Comparison of ENCODE assay signal across 27 cellular contexts in genomic region chr4:114236370-114236769, GRCh38.
DNase-seq lines count a peak whose midpoint lies in the region; ATAC-seq, FAIRE-seq and TF ChIP-seq lines count a peak whose summit lies in the region.
"Had no signal": no experiment of that assay in that cellular context is flagged by ENCODE, and none has a peak within 500 bp of the region (broad histone marks: within the 10 kb centered on the region; RNA-seq: fewer than 3 reads in every experiment).

No MANE protein-coding gene starts in this region.

- FAIRE-seq in HepG2 (lab: Jason Lieb, UNC) = no peak
- FAIRE-seq in K562 (lab: Jason Lieb, UNC) = no peak
- FAIRE-seq: GM12878, GM12892, GM19239 had no signal

- no peaks in the 10 kb centered on the region for H3K9me3 ChIP-seq in HepG2 (ENCODE audit: low read length)
- H3K9me3 ChIP-seq in right lobe of liver = no peaks in the 10 kb centered on the region
- H3K9me3 ChIP-seq in K562 (replicated peaks; ENCODE audit: control insufficient read depth, insufficient read depth, low read depth, low read length) = no peaks in the 10 kb centered on the region
- H3K9me3 ChIP-seq in esophagus squamous epithelium = no peaks in the 10 kb centered on the region
- H3K9me3 ChIP-seq: BE2C, BLaER1 had no signal

- ATAC-seq in HepG2 (no peak), right lobe of liver (no peak), K562 (no peak), GM18505 (IDR thresholded peaks at IDR 0.05; ENCODE audit: unreplicated experiment) (no peak)
- ATAC-seq: GM12878 had no signal

- TF ChIP-seq RAD21 in HepG2 (CRISPR knock-in tag; IDR thresholded peaks at IDR 0.05) (no peak), K562 (CRISPR knock-in tag; conservative IDR thresholded peaks at IDR 0.05 in 1 of 2, IDR thresholded peaks at IDR 0.05 in 1 of 2) (no peak)

- H3K9ac ChIP-seq in HepG2 (ENCODE audit: insufficient read depth, low read depth, low read length) (no peak overlapping the region), K562 (ENCODE audit: insufficient read depth in 1 of 2, low read depth in 2 of 2, low read length in 2 of 2) (no peak overlapping the region)
- H3K9ac ChIP-seq: BLaER1 had no signal

- TF ChIP-seq CTCF in HepG2 (CRISPR knock-in tag; IDR thresholded peaks at IDR 0.05) (no peak), right lobe of liver (IDR thresholded peaks at IDR 0.05) (no peak), K562 (IDR thresholded peaks at IDR 0.05 in 2 of 3, conservative IDR thresholded peaks at IDR 0.05 in 1 of 3; ENCODE audit: insufficient read depth in 2 of 3, low read depth in 1 of 3, low read length in 3 of 3) (no peak), mesothelial cell of epicardium (IDR thresholded peaks at IDR 0.05; ENCODE audit: unreplicated experiment) (no peak), esophagus squamous epithelium (IDR thresholded peaks at IDR 0.05) (no peak)

- no peaks in the 10 kb centered on the region for H3K4me1 ChIP-seq in HepG2 (ENCODE audit: insufficient read depth, low read length)
- H3K4me1 ChIP-seq in right lobe of liver = no peaks in the 10 kb centered on the region
- H3K4me1 ChIP-seq in K562 (replicated peaks in 1 of 2; ENCODE audit: control insufficient read depth in 2 of 2, insufficient read depth in 2 of 2, low read length in 2 of 2) = no peaks in the 10 kb centered on the region
- no peaks in the 10 kb centered on the region for H3K4me1 ChIP-seq in esophagus squamous epithelium
- H3K4me1 ChIP-seq: BE2C had no signal

- H3K27ac Mint-ChIP-seq in mesothelial cell of epicardium = peak overlapping the region; percentile 79
- H3K27ac Mint-ChIP-seq: CD4-positive, alpha-beta memory T cell; CD4-positive, CD25-positive, alpha-beta regulatory T cell; CD8-positive, alpha-beta memory T cell had no signal

- H2AFZ ChIP-seq in HepG2 (ENCODE audit: low read length) = no peak overlapping the region
- H2AFZ ChIP-seq in K562 (ENCODE audit: low read depth, low read length) = no peak overlapping the region

- no peaks in the 10 kb centered on the region for H3K36me3 ChIP-seq in HepG2 (replicated peaks in 1 of 2; ENCODE audit: control insufficient read depth in 1 of 2, insufficient read depth in 2 of 2, low read length in 2 of 2)
- no peaks in the 10 kb centered on the region for H3K36me3 ChIP-seq in right lobe of liver
- no peaks in the 10 kb centered on the region for H3K36me3 ChIP-seq in K562 (ENCODE audit: control insufficient read depth, insufficient read depth, low read length)
- no peaks in the 10 kb centered on the region for H3K36me3 ChIP-seq in esophagus squamous epithelium
- H3K36me3 ChIP-seq: BE2C, BLaER1 had no signal

- peaks cover 2% of the 10 kb centered on the region for H3K36me3 Mint-ChIP-seq in mesothelial cell of epicardium
- H3K36me3 Mint-ChIP-seq: CD14-positive monocyte; CD4-positive, alpha-beta memory T cell; CD4-positive, CD25-positive, alpha-beta regulatory T cell; CD8-positive, alpha-beta memory T cell had no signal

- WGBS in HepG2 (ENCODE audit: low lambda C conversion rate) = 0% methylated on average over 1 of the region's 1 CpG
- 50% methylated on average over 1 of the region's 1 CpG for WGBS in right lobe of liver (ENCODE audit: insufficient coverage, low coverage, low lambda C conversion rate, missing lambda C conversion rate)
- 0% methylated on average over 1 of the region's 1 CpG for WGBS in K562 (ENCODE audit: insufficient coverage, low coverage, missing lambda C conversion rate)
- 50 to 78% methylated on average over 1 of the region's 1 CpG for WGBS in esophagus squamous epithelium, 2 donors

- H4K20me1 ChIP-seq in HepG2 (ENCODE audit: insufficient read depth, low read length) (no peaks in the 10 kb centered on the region), K562 (replicated peaks; ENCODE audit: control insufficient read depth, insufficient read depth, low read length) (no peaks in the 10 kb centered on the region)
- H4K20me1 ChIP-seq: BLaER1 had no signal

- H3K27me3 Mint-ChIP-seq in mesothelial cell of epicardium (ENCODE audit: low read depth) = no peaks in the 10 kb centered on the region
- H3K27me3 Mint-ChIP-seq: CD4-positive, alpha-beta memory T cell; CD4-positive, CD25-positive, alpha-beta regulatory T cell had no signal

- H3K4me3 ChIP-seq in HepG2 (replicated peaks in 1 of 3; ENCODE audit: insufficient read depth in 1 of 3, low read depth in 2 of 3, low read length in 3 of 3) (no peak overlapping the region), right lobe of liver (no peak overlapping the region), K562 (no peak overlapping the region), esophagus squamous epithelium (no peak overlapping the region)
- H3K4me3 ChIP-seq: BLaER1, GM12878 had no signal

- TF ChIP-seq EP300 in HepG2 (IDR thresholded peaks at IDR 0.05; ENCODE audit: low read depth in 2 of 2, low read length in 2 of 2) (no peak), HepG2 (CRISPR knock-in tag; IDR thresholded peaks at IDR 0.05; ENCODE audit: borderline replicate concordance) (no peak), K562 (IDR thresholded peaks at IDR 0.05; ENCODE audit: low read length) (no peak)

- H3K4me3 Mint-ChIP-seq in mesothelial cell of epicardium = no peak overlapping the region
- H3K4me3 Mint-ChIP-seq: CD14-positive monocyte; CD4-positive, alpha-beta memory T cell; CD4-positive, CD25-positive, alpha-beta regulatory T cell; CD8-positive, alpha-beta memory T cell had no signal

- intact Hi-C loops in HepG2 (cut with micrococcal nuclease; ENCODE audit: unreplicated experiment) = no loop called here
- intact Hi-C loops in right lobe of liver (cut with DNase I) = no loop called here
- intact Hi-C loops in K562 (cut with micrococcal nuclease) = loop anchor here (10.0 kb wide), 1 partner anchor 138 kb away; no protein-coding TSS in a partner anchor
- intact Hi-C loops in esophagus squamous epithelium (cut with DNase I) = no loop called here

- BruUV-seq in HepG2 (replicated peaks; lab: Mats Ljungman, UMichigan) (no TSS peak), K562 (replicated peaks; lab: Mats Ljungman, UMichigan) (no TSS peak)

- peaks cover 18% of the 10 kb centered on the region for H3K4me1 Mint-ChIP-seq in mesothelial cell of epicardium
- H3K4me1 Mint-ChIP-seq: CD14-positive monocyte; CD4-positive, alpha-beta memory T cell; CD4-positive, CD25-positive, alpha-beta regulatory T cell; CD8-positive, alpha-beta memory T cell had no signal

- TF ChIP-seq POLR2A in HepG2 (IDR thresholded peaks at IDR 0.05; ENCODE audit: insufficient read depth in 1 of 2, low read depth in 2 of 2, low read length in 2 of 2) (no peak), right lobe of liver (IDR thresholded peaks at IDR 0.05) (no peak), K562 (conservative IDR thresholded peaks at IDR 0.05) (no peak), GM18505 (IDR thresholded peaks at IDR 0.05; ENCODE audit: borderline replicate concordance, extremely low read depth, insufficient read depth, insufficient read length) (no peak), esophagus squamous epithelium (IDR thresholded peaks at IDR 0.05) (no peak)

- H3K9me1 ChIP-seq in K562 (ENCODE audit: control insufficient read depth, insufficient read depth, low read length) = no peaks in the 10 kb centered on the region

- in situ Hi-C loops in HepG2 (cut with HindIII; ENCODE audit: extremely low pct_ligation_motif_present, low pct_unique_long_range_greater_than_20kb) (no loop called here), K562 (cut with MboI) (no loop called here)

- H3K27me3 ChIP-seq in HepG2 (ENCODE audit: control insufficient read depth in 1 of 2, insufficient read depth in 2 of 2, low read length in 2 of 2) (no peaks in the 10 kb centered on the region), right lobe of liver (no peaks in the 10 kb centered on the region), K562 (ENCODE audit: control insufficient read depth in 2 of 2, insufficient read depth in 2 of 2, low read length in 2 of 2) (no peaks in the 10 kb centered on the region), esophagus squamous epithelium (no peaks in the 10 kb centered on the region)
- H3K27me3 ChIP-seq: BE2C, BLaER1 had no signal

- H3K79me2 ChIP-seq in HepG2 (ENCODE audit: insufficient read depth, low read length) (no peaks in the 10 kb centered on the region), K562 (ENCODE audit: control insufficient read depth, insufficient read depth, low read length) (no peaks in the 10 kb centered on the region)

- CTCF ChIA-PET in HepG2 (lab: Yijun Ruan, JAX; ENCODE audit: low intra/inter-chr PET ratio, low total read pairs) (no interaction called here), K562 (lab: Yijun Ruan, JAX; ENCODE audit: low intra/inter-chr PET ratio) (no interaction called here)

- peaks cover 41% of the 10 kb centered on the region for H3K9me3 Mint-ChIP-seq in mesothelial cell of epicardium
- H3K9me3 Mint-ChIP-seq: CD4-positive, alpha-beta memory T cell; CD8-positive, alpha-beta memory T cell had no signal

- H3K4me2 ChIP-seq in HepG2 (ENCODE audit: low read depth, low read length) (no peak overlapping the region), K562 (ENCODE audit: insufficient read depth, low read length) (no peak overlapping the region)
- H3K4me2 ChIP-seq: BLaER1 had no signal

- POLR2A ChIA-PET in HepG2 (lab: Yijun Ruan, JAX) (no interaction called here), K562 (lab: Yijun Ruan, JAX) (no interaction called here)

- DNase-seq in HepG2 (ENCODE audit: low spot score) (no peak), right lobe of liver (no peak), K562 (ENCODE audit: extremely low read depth in 1 of 4, low spot score in 3 of 4) (peak in 1 of 4 experiments; percentile 2), mesothelial cell of epicardium (ENCODE audit: low spot score in 2 of 2, unreplicated experiment in 2 of 2) (no peak), esophagus squamous epithelium (lab: John Stamatoyannopoulos, UW) (no peak)
- no peak for DNase-seq in stimulated activated CD4-positive, alpha-beta T cell treated with anti-CD3 and anti-CD28 coated beads, Interleukin-4, amount 100 ng/mL, for 24 hours
- DNase-seq: ACHN; BE2C; C1 segment of cervical spinal cord; CD4-positive, alpha-beta memory T cell; CD4-positive, CD25-positive, alpha-beta regulatory T cell; CD8-positive, alpha-beta memory T cell; COR-L47; DMS 273 treated with DMSO at 0.1 percent for 48 hours; DMS153; DMS53; DMS79; DND-41; EL; GDM1 had no signal

- H3K27ac ChIP-seq in HepG2 (ENCODE audit: extremely low read length, insufficient read depth, low read length) (no peak overlapping the region), right lobe of liver (no peak overlapping the region), K562 (ENCODE audit: extremely low read depth, low read depth, low read length) (no peak overlapping the region), esophagus squamous epithelium (no peak overlapping the region)
- H3K27ac ChIP-seq: 22Rv1, BLaER1 had no signal

TF ChIP-seq in HepG2, 621 proteins besides CTCF, POLR2A, EP300 and RAD21 (continues in another document):
- TF ChIP-seq KDM5A (IDR thresholded peaks at IDR 0.05; ENCODE audit: borderline replicate concordance, low read length) (no peak), ZNF335 (CRISPR knock-in tag; IDR thresholded peaks at IDR 0.05) (no peak), FLYWCH1 (CRISPR knock-in tag; IDR thresholded peaks at IDR 0.05) (no peak)

TF ChIP-seq in K562, 482 proteins besides CTCF, POLR2A, EP300 and RAD21 (continues in another document):
- 0 out of 2 replicates have a peak, but pooled peaks have one; percentile 13 for TF ChIP-seq MAFG (tag; conservative IDR thresholded peaks at IDR 0.05)
- no peak for TF ChIP-seq ZNF699 (CRISPR knock-in tag; IDR thresholded peaks at IDR 0.05; ENCODE audit: insufficient replicate concordance)
- no peak for TF ChIP-seq SETDB1 (IDR thresholded peaks at IDR 0.05; ENCODE audit: low read length)
- no peak for TF ChIP-seq ZNF583 (CRISPR knock-in tag; IDR thresholded peaks at IDR 0.05)

Comparison
In these comparisons a context has a peak if more than half of its experiments do, and no peak if none do; other contexts are left out.
1. Of the 241 proteins assayed by ChIP-seq in both HepG2 and K562: peak only in HepG2: MAFF and MAFK; only in K562: MAFG; in both: none; in neither: 238.